In genomic region chr11:102546427-102546826, GRCh38 we compare ENCODE assay signal across 10 cellular contexts. TPM values are rescaled to one million over a fixed set of nuclear protein-coding genes. Genes with fewer than 3 reads are reported as not detected.
DNase-seq lines count a peak whose midpoint lies in the region; ATAC-seq and TF ChIP-seq lines count a peak whose summit lies in the region.
"Had no signal": no experiment of that assay in that cellular context is flagged by ENCODE, and none has a peak within 500 bp of the region (broad histone marks: within the 10 kb centered on the region; RNA-seq: fewer than 3 reads in every experiment).

No MANE protein-coding gene starts in this region.

- H3K4me3 Mint-ChIP-seq in activated CD4-positive, alpha-beta T cell treated with anti-CD3 and anti-CD28 coated beads, Interleukin-2, amount 10 ng/mL, durations not matched to agents 7 days and 5 days = no peak overlapping the region

- H3K36me3 Mint-ChIP-seq in activated CD4-positive, alpha-beta T cell treated with anti-CD3 and anti-CD28 coated beads, Interleukin-2, amount 10 ng/mL, durations not matched to agents 7 days and 5 days (ENCODE audit: low read depth) = no peaks in the 10 kb centered on the region

- no peak for TF ChIP-seq EP300 in suprapubic skin (IDR thresholded peaks at IDR 0.05)

- H3K9me3 Mint-ChIP-seq in activated CD4-positive, alpha-beta T cell treated with anti-CD3 and anti-CD28 coated beads, Interleukin-2, amount 10 ng/mL, durations not matched to agents 7 days and 5 days = no peaks in the 10 kb centered on the region

- ATAC-seq in GM19463 (IDR thresholded peaks at IDR 0.05; ENCODE audit: unreplicated experiment) (peak; percentile 51), HG03045 (IDR thresholded peaks at IDR 0.05; ENCODE audit: unreplicated experiment) (peak; percentile 68)

- H3K79me2 ChIP-seq in DOHH2 (ENCODE audit: control insufficient read depth, low read length) = no peaks in the 10 kb centered on the region
- H3K79me2 ChIP-seq in SU-DHL-6 (ENCODE audit: insufficient read depth, low read length) = no peaks in the 10 kb centered on the region

- 65% methylated on average over 4 of the region's 4 CpGs for WGBS in suprapubic skin

- no peaks in the 10 kb centered on the region for H3K4me1 Mint-ChIP-seq in activated CD4-positive, alpha-beta T cell treated with anti-CD3 and anti-CD28 coated beads, Interleukin-2, amount 10 ng/mL, durations not matched to agents 7 days and 5 days

- H3K9ac ChIP-seq in SU-DHL-6 (ENCODE audit: low read length) = peak overlapping the region; percentile 13; the same call in 1 of the 2 replicates

- H3K4me2 ChIP-seq in DOHH2 (ENCODE audit: low read length) = peak overlapping the region; percentile 57
- H3K4me2 ChIP-seq in SU-DHL-6 (ENCODE audit: low read depth, low read length, poor library complexity, severe bottlenecking) = peak overlapping the region; percentile 47

- H3K9me3 ChIP-seq in DOHH2 (ENCODE audit: control insufficient read depth, insufficient read depth, low read length) (0 out of 2 replicates have a peak, but pooled peaks cover 3% of the 10 kb centered on the region), SU-DHL-6 (ENCODE audit: insufficient read depth, low read length) (no peaks in the 10 kb centered on the region), suprapubic skin (no peaks in the 10 kb centered on the region)

- no peaks in the 10 kb centered on the region for H3K36me3 ChIP-seq in DOHH2 (ENCODE audit: control insufficient read depth, low read length)
- no peaks in the 10 kb centered on the region for H3K36me3 ChIP-seq in SU-DHL-6 (ENCODE audit: low read length)
- no peaks in the 10 kb centered on the region for H3K36me3 ChIP-seq in suprapubic skin

- H3K9me2 ChIP-seq in DOHH2 (replicated peaks; ENCODE audit: control insufficient read depth, low read length) (no peaks in the 10 kb centered on the region), SU-DHL-6 (replicated peaks; ENCODE audit: insufficient read depth, low read length) (no peaks in the 10 kb centered on the region)

- H3K4me1 ChIP-seq in DOHH2 (ENCODE audit: control insufficient read depth, low read length) (peaks cover 57% of the 10 kb centered on the region), suprapubic skin (no peaks in the 10 kb centered on the region)

- no peak overlapping the region for H3K27ac Mint-ChIP-seq in activated CD4-positive, alpha-beta T cell treated with anti-CD3 and anti-CD28 coated beads, Interleukin-2, amount 10 ng/mL, durations not matched to agents 7 days and 5 days

- peak overlapping the region; percentile 38 for H3K4me3 ChIP-seq in DOHH2 (ENCODE audit: low read length)
- peak overlapping the region; percentile 5 for H3K4me3 ChIP-seq in SU-DHL-6 (ENCODE audit: insufficient read depth, low read length, poor library complexity, severe bottlenecking)
- H3K4me3 ChIP-seq in suprapubic skin = no peak overlapping the region

- H3K27ac ChIP-seq in DOHH2 (ENCODE audit: low read depth, low read length) = peak overlapping the region; percentile 60
- peak overlapping the region; percentile 71 for H3K27ac ChIP-seq in SU-DHL-6 (ENCODE audit: low read depth, low read length)
- H3K27ac ChIP-seq in RWPE1 = no peak overlapping the region
- no peak overlapping the region for H3K27ac ChIP-seq in suprapubic skin

- POLR2A ChIA-PET in RWPE1 (lab: Yijun Ruan, JAX; ENCODE audit: low non-redundant PET) = no interaction called here
- POLR2A ChIA-PET in activated CD4-positive, alpha-beta T cell treated with anti-CD3 and anti-CD28 coated beads, Interleukin-2, amount 10 ng/mL, durations not matched to agents 7 days and 5 days (lab: Charles Lee) = no interaction called here

- CTCF ChIA-PET in RWPE1 (lab: Yijun Ruan, JAX) = no interaction called here
- CTCF ChIA-PET in activated CD4-positive, alpha-beta T cell treated with anti-CD3 and anti-CD28 coated beads, Interleukin-2, amount 10 ng/mL, durations not matched to agents 7 days and 5 days (lab: Charles Lee) = interaction anchor here (0.7 to 2.1 kb wide), 3 partner anchors 12 to 21 kb away, joined by 3 to 9 read pairs (median 3); no protein-coding TSS in a partner anchor

- no peak for TF ChIP-seq POLR2A in suprapubic skin (IDR thresholded peaks at IDR 0.05)

- DNase-seq in RWPE1 (ENCODE audit: low spot score) (no peak), nucleus accumbens (lab: John Stamatoyannopoulos, UW) (no peak), suprapubic skin (ENCODE audit: low spot score in 2 of 2) (no peak)
- no peak for DNase-seq in activated CD4-positive, alpha-beta T cell treated with anti-CD3 and anti-CD28 coated beads, Interleukin-2, amount 10 ng/mL, durations not matched to agents 7 days and 5 days
- DNase-seq: dermis blood vessel endothelial cell had no signal

- H3K27me3 ChIP-seq in DOHH2 (ENCODE audit: control insufficient read depth, low read length) (no peaks in the 10 kb centered on the region), SU-DHL-6 (ENCODE audit: low read length) (no peaks in the 10 kb centered on the region), suprapubic skin (no peaks in the 10 kb centered on the region)

- TF ChIP-seq CTCF in DOHH2 (IDR thresholded peaks at IDR 0.05; ENCODE audit: low read depth, low read length, poor library complexity, severe bottlenecking) (no peak), SU-DHL-6 (IDR thresholded peaks at IDR 0.05; ENCODE audit: insufficient read depth, low read length, poor library complexity, severe bottlenecking) (no peak), RWPE1 (conservative IDR thresholded peaks at IDR 0.05; ENCODE audit: low read depth) (no peak), suprapubic skin (IDR thresholded peaks at IDR 0.05) (no peak)

- H2AFZ ChIP-seq in SU-DHL-6 (ENCODE audit: low read depth, low read length, severe bottlenecking) = peak overlapping the region; percentile 64

- H4K20me1 ChIP-seq in DOHH2 (ENCODE audit: control insufficient read depth, insufficient read depth, low read depth, low read length) = no peaks in the 10 kb centered on the region
- H4K20me1 ChIP-seq in SU-DHL-6 (ENCODE audit: low read depth, low read length) = no peaks in the 10 kb centered on the region

- peaks cover 2% of the 10 kb centered on the region for H3K27me3 Mint-ChIP-seq in activated CD4-positive, alpha-beta T cell treated with anti-CD3 and anti-CD28 coated beads, Interleukin-2, amount 10 ng/mL, durations not matched to agents 7 days and 5 days

- 0 out of 2 replicates have a peak, but pooled peaks cover 3% of the 10 kb centered on the region for H3F3A ChIP-seq in DOHH2 (ENCODE audit: control insufficient read depth, insufficient read depth)
- H3F3A ChIP-seq in SU-DHL-6 (ENCODE audit: insufficient read depth) = peaks cover 12% of the 10 kb centered on the region

RNA-seq across cellular contexts. Expression of gene MMP7, which starts 15.9 kb away (rescaled TPM):
- total RNA-seq in suprapubic skin = 100 to 1,000 TPM in 1 of 4 donors, 10 to 100 TPM in 3; 29.9 to 155 (median 81.8) TPM
- total RNA-seq in activated CD4-positive, alpha-beta T cell treated with anti-CD3 and anti-CD28 coated beads, Interleukin-2, amount 10 ng/mL, durations not matched to agents 7 days and 5 days = not detected
- total RNA-seq: osteocyte had no signal

Comparison
In these comparisons a context has a peak if more than half of its experiments do, and no peak if none do; other contexts are left out.
1. H3K27ac ChIP-seq: peak in DOHH2 (single experiment) and SU-DHL-6 (single experiment); none in RWPE1 (single experiment) and suprapubic skin (single experiment).
2. RNA of gene MMP7, which starts 15.9 kb away (total RNA-seq): 29.9 to 155 TPM in suprapubic skin; not detected in activated CD4-positive, alpha-beta T cell treated with anti-CD3 and anti-CD28 coated beads, Interleukin-2, amount 10 ng/mL, durations not matched to agents 7 days and 5 days; every median in the first group is over 10 times any median in the second.